In the genomic region with DNA sequence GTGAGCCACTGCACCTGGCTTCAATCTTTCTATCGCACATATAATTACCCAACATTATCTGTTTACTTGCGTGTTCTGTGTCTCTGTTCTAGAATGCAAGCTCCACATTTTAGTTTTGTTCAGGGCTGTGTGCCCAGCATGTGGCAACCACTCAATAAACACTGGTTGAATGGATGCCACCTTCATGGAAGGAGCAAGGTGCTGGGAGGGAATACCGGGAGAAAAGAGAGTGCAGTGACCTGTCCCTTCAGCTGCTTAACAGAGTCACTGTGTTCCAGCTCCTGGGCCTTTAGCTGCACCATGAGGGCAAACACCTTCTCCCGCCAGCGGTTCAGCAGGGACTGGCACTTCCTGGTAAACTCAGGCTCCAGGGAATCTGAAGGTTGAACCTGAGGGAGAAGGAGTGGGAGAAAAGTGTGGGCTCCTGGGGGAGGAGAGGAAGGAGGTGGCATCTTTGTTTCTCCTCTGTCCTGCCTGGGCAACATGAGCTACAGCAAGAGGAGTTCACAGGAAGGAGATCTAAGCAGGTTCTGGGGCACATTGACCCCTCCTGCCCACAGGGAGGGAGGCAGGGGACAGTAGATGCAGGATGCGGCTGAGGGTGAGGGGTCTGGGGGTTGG, we compare ENCODE assay signal across 27 cellular contexts. TPM values are rescaled to one million over a fixed set of nuclear protein-coding genes. Genes with fewer than 3 reads are reported as not detected.
"Had no signal": no experiment of that assay in that cellular context is flagged by ENCODE, and none has a peak within 500 bp of the region (broad histone marks: within the 10 kb centered on the region; RNA-seq: fewer than 3 reads in every experiment).

No MANE protein-coding gene starts in this region.

- H3K4me3 ChIP-seq: breast epithelium, K562, SJCRH30 had no signal

- H3K27me3 ChIP-seq: breast epithelium, SJCRH30 had no signal

- ATAC-seq: activated CD4-positive, CD25-positive, alpha-beta regulatory T cell treated with anti-CD3 and anti-CD28 coated beads, Interleukin-2, amount 50 U/mL, for 24 hours; activated CD8-positive, alpha-beta T cell treated with anti-CD3 and anti-CD28 coated beads for 36 hours; K562; Panc1 had no signal

- H3K4me2 ChIP-seq: SK-N-SH had no signal

- H3K36me3 ChIP-seq: breast epithelium had no signal

- H3K9ac ChIP-seq: SK-N-SH had no signal

- H3K9me2 ChIP-seq: SK-N-SH had no signal

- DNase-seq: activated CD4-positive, alpha-beta T cell treated with anti-CD3 and anti-CD28 coated beads for 4 hours; activated CD8-positive, alpha-beta memory T cell treated with anti-CD3 and anti-CD28 coated beads, Interleukin-2, amount 50 U/mL, for 4 hours; activated CD8-positive, alpha-beta T cell treated with anti-CD3 and anti-CD28 coated beads for 36 hours; activated naive CD4-positive, alpha-beta T cell; activated T-cell treated with anti-CD3 and anti-CD28 coated beads, Interleukin-2, amount 50 U/mL, for 1 hour; aorta; caudate nucleus; Kasumi-1; NCI-H1092; NCI-H1930; NCI-H2171; NCI-H2227 treated with DMSO at 0.1 percent for 48 hours; NCI-H446 treated with DMSO at 0.1 percent for 48 hours; NCI-H524 treated with DMSO at 0.1 percent for 48 hours; NK-92 treated with Interleukin-12 subunit alpha and Interleukin-12 subunit beta, amount 100 ng/mL, for 24 hours; OCI-M1; Right ventricle myocardium superior; RPMI8226; SJCRH30; SK-N-SH; SW 1271 had no signal

- H3K4me1 ChIP-seq: breast epithelium, SJCRH30 had no signal

- H3K27ac ChIP-seq: breast epithelium, SJCRH30 had no signal

- H3K9me3 ChIP-seq: breast epithelium, SJCRH30, SK-N-SH had no signal

RNA-seq across cellular contexts. Expression of a gene that starts 11.1 kb away (rescaled TPM):
- total RNA-seq: activated CD8-positive, alpha-beta T cell treated with anti-CD3 and anti-CD28 coated beads for 36 hours; aorta; breast epithelium; K562; MCF 10A; Right ventricle myocardium superior; SJCRH30; T-helper 1 cell treated with Interleukin-12 subunit alpha and Interleukin-12 subunit beta and Interleukin-4 antibody, amounts not matched to agents 30 ng/mL and 1 ng/mL, for 36 hours had no signal
- polyA plus RNA-seq: aorta, K562, SK-N-SH had no signal

RNA-seq across cellular contexts. Expression of a gene that starts 20.5 kb away (rescaled TPM):
- total RNA-seq: activated CD8-positive, alpha-beta T cell treated with anti-CD3 and anti-CD28 coated beads for 36 hours; T-helper 1 cell treated with Interleukin-12 subunit alpha and Interleukin-12 subunit beta and Interleukin-4 antibody, amounts not matched to agents 30 ng/mL and 1 ng/mL, for 36 hours had no signal
- polyA plus RNA-seq: SK-N-SH had no signal

RNA-seq across cellular contexts. Expression of a gene that starts 29.7 kb away (rescaled TPM):
- total RNA-seq: activated CD8-positive, alpha-beta T cell treated with anti-CD3 and anti-CD28 coated beads for 36 hours; aorta; K562; Right ventricle myocardium superior; T-helper 1 cell treated with Interleukin-12 subunit alpha and Interleukin-12 subunit beta and Interleukin-4 antibody, amounts not matched to agents 30 ng/mL and 1 ng/mL, for 36 hours had no signal
- polyA plus RNA-seq: aorta, K562 had no signal
